9 cellular contexts compared by ENCODE assay signal in the genomic region with DNA sequence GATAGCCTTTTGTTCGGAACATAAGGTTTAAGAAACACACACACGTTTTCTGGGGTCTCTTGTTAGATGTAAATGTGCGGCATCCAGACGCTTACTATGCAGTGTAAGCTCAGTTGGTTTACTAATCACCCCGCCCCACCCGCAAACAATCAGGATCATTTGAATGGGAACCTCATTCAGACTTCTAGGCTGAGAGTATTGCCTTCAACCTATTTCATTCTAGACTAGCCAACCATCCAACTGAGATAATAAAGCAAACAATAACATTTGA. TPM values are rescaled to one million over a fixed set of nuclear protein-coding genes. Genes with fewer than 3 reads are reported as not detected.
A peak's percentile ranks its signal among the peaks of the same experiment; 100 is the strongest.
DNase-seq lines count a peak whose midpoint lies in the region; ATAC-seq and TF ChIP-seq lines count a peak whose summit lies in the region.
"Had no signal": no experiment of that assay in that cellular context is flagged by ENCODE, and none has a peak within 500 bp of the region (broad histone marks: within the 10 kb centered on the region; RNA-seq: fewer than 3 reads in every experiment).

No MANE protein-coding gene starts in this region.

- H3K27ac Mint-ChIP-seq in progenitor cell of endocrine pancreas = peak overlapping the region; percentile 98
- H3K27ac Mint-ChIP-seq in activated naive CD8-positive, alpha-beta T cell treated with anti-CD3 and anti-CD28 coated beads for 36 hours = no peak overlapping the region
- H3K27ac Mint-ChIP-seq: natural killer cell had no signal

- POLR2A ChIA-PET in BJ (lab: Charles Lee) = no interaction called here

- CTCF ChIA-PET in BJ (lab: Yijun Ruan, JAX) = no interaction called here

- peak overlapping the region; percentile 82 for H3K4me3 ChIP-seq in BJ (ENCODE audit: low read depth, low read length)
- peak overlapping the region; percentile 86 for H3K4me3 ChIP-seq in SJCRH30
- H3K4me3 ChIP-seq in gastroesophageal sphincter = peak overlapping the region; percentile 63 to 77

- no peaks in the 10 kb centered on the region for H3K9me3 Mint-ChIP-seq in progenitor cell of endocrine pancreas (ENCODE audit: low read depth)
- H3K9me3 Mint-ChIP-seq in activated naive CD8-positive, alpha-beta T cell treated with anti-CD3 and anti-CD28 coated beads for 36 hours = peaks cover 1% of the 10 kb centered on the region

- H3K27me3 ChIP-seq in BJ (ENCODE audit: control insufficient read depth, insufficient read depth, low read length) = peaks cover 2% of the 10 kb centered on the region; the same call in 1 of the 2 replicates
- H3K27me3 ChIP-seq in SJCRH30 = no peaks in the 10 kb centered on the region
- H3K27me3 ChIP-seq in gastroesophageal sphincter = no peaks in the 10 kb centered on the region

- TF ChIP-seq EP300 in gastroesophageal sphincter (IDR thresholded peaks at IDR 0.05) = no peak

- no peaks in the 10 kb centered on the region for H3K36me3 ChIP-seq in BJ (ENCODE audit: control insufficient read depth, insufficient read depth, low read length)
- H3K36me3 ChIP-seq in SJCRH30 = no peaks in the 10 kb centered on the region
- H3K36me3 ChIP-seq in gastroesophageal sphincter = no peaks in the 10 kb centered on the region

- peaks cover 8% of the 10 kb centered on the region for H3K4me1 ChIP-seq in SJCRH30
- H3K4me1 ChIP-seq in gastroesophageal sphincter = peaks cover 0 to 8% (median 0%) of the 10 kb centered on the region in 3 donors

- ATAC-seq in gastroesophageal sphincter (no peak), GM21515 (IDR thresholded peaks at IDR 0.05; ENCODE audit: unreplicated experiment) (no peak)
- ATAC-seq: natural killer cell had no signal

- 38 to 74% methylated on average over 4 to 6 of the region's 6 CpGs for WGBS in gastroesophageal sphincter (ENCODE audit: low coverage in 1 of 2), 2 donors

- H3K27ac ChIP-seq in SJCRH30 (peak overlapping the region; percentile 97), gastroesophageal sphincter (peak overlapping the region; percentile 86 to 97 (median 94))

- peaks cover 11% of the 10 kb centered on the region for H3K27me3 Mint-ChIP-seq in progenitor cell of endocrine pancreas
- peaks cover 43% of the 10 kb centered on the region for H3K27me3 Mint-ChIP-seq in activated naive CD8-positive, alpha-beta T cell treated with anti-CD3 and anti-CD28 coated beads for 36 hours

- DNase-seq in BJ (ENCODE audit: low read depth) (no peak), SJCRH30 (no peak), progenitor cell of endocrine pancreas (ENCODE audit: low spot score, unreplicated experiment) (no peak), NCI-H2171 (lab: John Stamatoyannopoulos, UW) (no peak), HPDE6-E6E7 (ENCODE audit: extremely low spot score) (no peak)
- no peak for DNase-seq in activated naive CD8-positive, alpha-beta T cell treated with anti-CD3 and anti-CD28 coated beads for 36 hours
- DNase-seq: natural killer cell had no signal

- TF ChIP-seq POLR2A in gastroesophageal sphincter (IDR thresholded peaks at IDR 0.05) = no peak

- H3K36me3 Mint-ChIP-seq in progenitor cell of endocrine pancreas (ENCODE audit: insufficient read depth) = no peaks in the 10 kb centered on the region
- peaks cover 1% of the 10 kb centered on the region for H3K36me3 Mint-ChIP-seq in activated naive CD8-positive, alpha-beta T cell treated with anti-CD3 and anti-CD28 coated beads for 36 hours

- peaks cover 31% of the 10 kb centered on the region for H3K4me1 Mint-ChIP-seq in progenitor cell of endocrine pancreas (ENCODE audit: low read depth)
- peaks cover 2% of the 10 kb centered on the region for H3K4me1 Mint-ChIP-seq in activated naive CD8-positive, alpha-beta T cell treated with anti-CD3 and anti-CD28 coated beads for 36 hours
- H3K4me1 Mint-ChIP-seq: natural killer cell had no signal

- TF ChIP-seq CTCF in BJ (IDR thresholded peaks at IDR 0.05; ENCODE audit: insufficient read depth, low read depth, low read length) = no peak
- TF ChIP-seq CTCF in gastroesophageal sphincter (IDR thresholded peaks at IDR 0.05) = no peak
- TF ChIP-seq CTCF in progenitor cell of endocrine pancreas (IDR thresholded peaks at IDR 0.05; ENCODE audit: unreplicated experiment) = no peak

- H3K9me3 ChIP-seq in SJCRH30 (replicated peaks) (no peaks in the 10 kb centered on the region), gastroesophageal sphincter (no peaks in the 10 kb centered on the region)

- peak overlapping the region; percentile 85 for H3K4me3 Mint-ChIP-seq in progenitor cell of endocrine pancreas (ENCODE audit: low read depth)
- H3K4me3 Mint-ChIP-seq in activated naive CD8-positive, alpha-beta T cell treated with anti-CD3 and anti-CD28 coated beads for 36 hours = no peak overlapping the region
- H3K4me3 Mint-ChIP-seq: natural killer cell had no signal

RNA-seq across cellular contexts. Expression of a gene that starts 1.3 kb away (rescaled TPM):
- polyA plus RNA-seq in BJ (2011; rRNA removed) = 2.4 and 3.0 TPM in 2 replicates
- 2.1 and 2.7 TPM in 2 replicates for polyA minus RNA-seq in BJ (2011; rRNA and poly(A)+ RNA removed)
- total RNA-seq in SJCRH30 (2014; rRNA removed; shearing (Covaris generic)) = 7.2 and 7.3 TPM in 2 replicates
- 10 to 100 TPM in 2 of 4 donors, 1 to 10 TPM in 2; 5.0 to 17.5 (median 10.2) TPM for total RNA-seq in gastroesophageal sphincter
- 18.0 and 19.3 TPM in 2 replicates for total RNA-seq in progenitor cell of endocrine pancreas
- not detected for total RNA-seq in activated naive CD8-positive, alpha-beta T cell treated with anti-CD3 and anti-CD28 coated beads for 36 hours
- total RNA-seq: natural killer cell had no signal
